Comparison of ENCODE assay signal across 12 cellular contexts in genomic region chr1:25874209-25874608, GRCh38. TPM values are rescaled to one million over a fixed set of nuclear protein-coding genes. Genes with fewer than 3 reads are reported as not detected.
DNase-seq lines count a peak whose midpoint lies in the region; ATAC-seq and TF ChIP-seq lines count a peak whose summit lies in the region.
"Had no signal": no experiment of that assay in that cellular context is flagged by ENCODE, and none has a peak within 500 bp of the region (broad histone marks: within the 10 kb centered on the region; RNA-seq: fewer than 3 reads in every experiment).

No MANE protein-coding gene starts in this region.

- peak overlapping the region in 1 of 2 experiments; percentile 32 for H3K23ac ChIP-seq in mesenchymal stem cell (ENCODE audit: low read length in 2 of 2)

- H3K36me3 ChIP-seq in cardiac muscle cell (no peaks in the 10 kb centered on the region), heart left ventricle (peaks cover 0 to 8% (median 0%) of the 10 kb centered on the region in 9 donors), mesenchymal stem cell (ENCODE audit: control insufficient read depth in 1 of 2, insufficient read depth in 2 of 2, low read depth in 1 of 2, low read length in 2 of 2) (peaks cover 11 to 12% of the 10 kb centered on the region in 2 experiments), transverse colon (no peaks in the 10 kb centered on the region)

- no peak overlapping the region for H3K18ac ChIP-seq in mesenchymal stem cell (ENCODE audit: low read depth in 1 of 2, low read length in 2 of 2)

- H3K4me1 ChIP-seq in cardiac muscle cell (ENCODE audit: low read depth): peaks cover 26% of the 10 kb centered on the region
- H3K4me1 ChIP-seq in heart left ventricle: peaks cover 0 to 43% (median 25%) of the 10 kb centered on the region in 12 donors
- peaks cover 30% of the 10 kb centered on the region for H3K4me1 ChIP-seq in mesenchymal stem cell (ENCODE audit: control insufficient read depth, insufficient read depth, low read depth, low read length)
- peaks cover 15 to 51% (median 38%) of the 10 kb centered on the region in 4 donors for H3K4me1 ChIP-seq in transverse colon

- no peak overlapping the region for H2BK120ac ChIP-seq in mesenchymal stem cell (ENCODE audit: low read depth, low read length)

- no peak overlapping the region for H3K14ac ChIP-seq in mesenchymal stem cell (ENCODE audit: low read length in 2 of 2)

- intact Hi-C loops in heart left ventricle (cut with DNase I) (loop anchor here in 1 of 10 donors (10.0 kb wide), 1 partner anchor 49 kb away; no protein-coding TSS in a partner anchor), MCF 10A (cut with micrococcal nuclease) (loop anchor here (5.0 kb wide), 1 partner anchor 52 kb away; no protein-coding TSS in a partner anchor), transverse colon (cut with DNase I; ENCODE audit: low total_unique reads) (no loop called here)

- DNase-seq in cardiac muscle cell (ENCODE audit: low read depth in 1 of 2, low spot score in 1 of 2) (no peak), heart left ventricle (no peak), MCF 10A (ENCODE audit: unreplicated experiment) (no peak), mesenchymal stem cell (no peak), transverse colon (no peak), NCI-H446 (lab: John Stamatoyannopoulos, UW) (no peak)
- DNase-seq: activated T-cell treated with anti-CD3 and anti-CD28 coated beads, Interleukin-2, amount 50 U/mL, for 4 hours; H9; NCI-H2171 had no signal

- H3K9me3 Mint-ChIP-seq in MCF 10A (ENCODE audit: unreplicated experiment): no peaks in the 10 kb centered on the region
- H3K9me3 Mint-ChIP-seq: activated T-cell treated with anti-CD3 and anti-CD28 coated beads, Interleukin-2, amount 50 U/mL, for 4 hours; H9; nephron had no signal

- no peaks in the 10 kb centered on the region for H3K9me3 ChIP-seq in cardiac muscle cell (ENCODE audit: low read depth)
- H3K9me3 ChIP-seq in heart left ventricle: no peaks in the 10 kb centered on the region
- H3K9me3 ChIP-seq in mesenchymal stem cell (ENCODE audit: control insufficient read depth, low read length): no peaks in the 10 kb centered on the region
- H3K9me3 ChIP-seq in transverse colon: no peaks in the 10 kb centered on the region

- H2BK12ac ChIP-seq in mesenchymal stem cell (ENCODE audit: low read length in 2 of 2): peak overlapping the region in 1 of 2 experiments; percentile 28

- TF ChIP-seq CTCF in cardiac muscle cell (IDR thresholded peaks at IDR 0.05; ENCODE audit: low read depth, low read length) (no peak), heart left ventricle (IDR thresholded peaks at IDR 0.05) (no peak), MCF 10A (IDR thresholded peaks at IDR 0.05; ENCODE audit: unreplicated experiment) (no peak), transverse colon (IDR thresholded peaks at IDR 0.05) (no peak)

- peak overlapping the region; percentile 34 for H4K91ac ChIP-seq in mesenchymal stem cell (ENCODE audit: low read length)

- H3K4me3 ChIP-seq in cardiac muscle cell: no peak overlapping the region
- H3K4me3 ChIP-seq in heart left ventricle: peak overlapping the region in 6 of 12 donors; percentile 52 to 88 (median 74)
- peak overlapping the region in 1 of 2 experiments; percentile 89 for H3K4me3 ChIP-seq in mesenchymal stem cell (ENCODE audit: insufficient read depth in 1 of 2, low read depth in 1 of 2, low read length in 2 of 2)
- peak overlapping the region in 2 of 4 donors; percentile 50 to 62 for H3K4me3 ChIP-seq in transverse colon

- H3K27ac ChIP-seq in cardiac muscle cell (peak overlapping the region; percentile 93), heart left ventricle (peak overlapping the region in 3 of 12 donors; percentile 69 to 90 (median 85)), mesenchymal stem cell (ENCODE audit: low read length, poor library complexity, severe bottlenecking) (no peak overlapping the region), transverse colon (peak overlapping the region in 3 of 4 donors; percentile 73 to 77 (median 75))

- in situ Hi-C loops in transverse colon (cut with MboI; ENCODE audit: low pct_ligation_motif_present in 1 of 4, low pct_unique_long_range_greater_than_20kb in 1 of 4, low sequenced_read_pairs in 3 of 4): no loop called here

- 97 to 100% (median 99%) methylated on average over 3 of the region's 3 CpGs for WGBS in heart left ventricle, 4 donors
- WGBS in mesenchymal stem cell: 93% methylated on average over 3 of the region's 3 CpGs
- WGBS in transverse colon (ENCODE audit: low coverage in 1 of 2), 2 donors: 91% methylated on average over 3 of the region's 3 CpGs; no CpG with 5 or more reads in 1 of the 2 donors

- H4K8ac ChIP-seq in mesenchymal stem cell (ENCODE audit: low read length): peak overlapping the region; percentile 86

- H3K4ac ChIP-seq in mesenchymal stem cell (ENCODE audit: low read depth in 1 of 2, low read length in 2 of 2): no peak overlapping the region

- no peaks in the 10 kb centered on the region for H3K27me3 Mint-ChIP-seq in MCF 10A (ENCODE audit: insufficient read depth, unreplicated experiment)

- TF ChIP-seq EP300 in transverse colon (IDR thresholded peaks at IDR 0.05; ENCODE audit: low read depth): no peak

- CTCF ChIA-PET in MCF 10A (lab: Yijun Ruan, JAX): interaction anchor here (0.6 to 0.8 kb wide), 4 partner anchors 9 to 123 kb away, joined by 3 to 4 read pairs (median 4); partner anchors contain the start of gene PAFAH2

- peak overlapping the region; percentile 88 for H3K9ac ChIP-seq in mesenchymal stem cell (ENCODE audit: low read length)

- no peak overlapping the region for H3K27ac Mint-ChIP-seq in MCF 10A (ENCODE audit: low read depth, unreplicated experiment)

- ATAC-seq in heart left ventricle (no peak), GM21825 (IDR thresholded peaks at IDR 0.05; ENCODE audit: unreplicated experiment) (no peak), GM18867 (IDR thresholded peaks at IDR 0.05; ENCODE audit: unreplicated experiment) (no peak)

- no peak overlapping the region for H2BK15ac ChIP-seq in mesenchymal stem cell (ENCODE audit: low read depth, poor library complexity, severe bottlenecking)

- BruUV-seq in MCF 10A (replicated peaks; lab: Mats Ljungman, UMichigan): no TSS peak

- H2AFZ ChIP-seq in mesenchymal stem cell (ENCODE audit: low read depth, low read length): no peak overlapping the region

- peak overlapping the region; percentile 81 for H3K4me3 Mint-ChIP-seq in MCF 10A (ENCODE audit: unreplicated experiment)

- H2BK5ac ChIP-seq in mesenchymal stem cell (ENCODE audit: low read depth, low read length, poor library complexity, severe bottlenecking): no peak overlapping the region

- peak overlapping the region; percentile 63 for H2AK5ac ChIP-seq in mesenchymal stem cell (ENCODE audit: low read length, severe bottlenecking)

- peaks cover 15% of the 10 kb centered on the region for H3K4me1 Mint-ChIP-seq in MCF 10A (ENCODE audit: insufficient read depth, unreplicated experiment)

- H3K79me1 ChIP-seq in mesenchymal stem cell (replicated peaks; ENCODE audit: low read length, poor library complexity, severe bottlenecking): peaks cover 25% of the 10 kb centered on the region

- TF ChIP-seq POLR2A in heart left ventricle (IDR thresholded peaks at IDR 0.05) (no peak), transverse colon (IDR thresholded peaks at IDR 0.05) (no peak)

- peak overlapping the region; percentile 86 for H3K4me2 ChIP-seq in mesenchymal stem cell (ENCODE audit: low read length, poor library complexity, severe bottlenecking)

- H3K27me3 ChIP-seq in cardiac muscle cell (no peaks in the 10 kb centered on the region), heart left ventricle (no peaks in the 10 kb centered on the region), mesenchymal stem cell (ENCODE audit: control insufficient read depth in 1 of 2, insufficient read depth in 1 of 2, low read length in 2 of 2) (no peaks in the 10 kb centered on the region), transverse colon (no peaks in the 10 kb centered on the region)

- peaks cover 2% of the 10 kb centered on the region for H3K36me3 Mint-ChIP-seq in MCF 10A (ENCODE audit: insufficient read depth, unreplicated experiment)

- POLR2A ChIA-PET in MCF 10A (lab: Yijun Ruan, JAX): interaction anchor here (1.0 to 6.9 kb wide), 7 partner anchors 10 to 54 kb away, joined by 3 to 83 read pairs (median 8); partner anchors contain the start of gene MTFR1L

RNA-seq across cellular contexts. Expression of gene PAQR7, which starts 1.3 kb away (rescaled TPM):
- total RNA-seq in cardiac muscle cell (10.7 and 12.5 TPM in 2 replicates), heart left ventricle (1 to 10 TPM; 1.1 to 5.7 (median 2.1) TPM), MCF 10A (2022) (3.8 and 4.4 TPM in 2 replicates), transverse colon (1 to 10 TPM in 3 of 4 donors, not detected in 1; 2.0 to 2.4 (median 2.4) TPM)
- polyA plus RNA-seq in cardiac muscle cell (2.1 and 3.1 TPM in 2 replicates), heart left ventricle (1 to 10 TPM; 1.3 to 1.7 TPM)
- polyA plus RNA-seq in mesenchymal stem cell (2013, experiment 1 of 2): 10.5 TPM
- polyA plus RNA-seq in mesenchymal stem cell (2013, experiment 2 of 2): 10.0 TPM

RNA-seq across cellular contexts. Expression of gene AUNIP, which starts 15.0 kb away (rescaled TPM):
- total RNA-seq in cardiac muscle cell: 3.0 and 4.4 TPM in 2 replicates
- 4.9 and 5.6 TPM in 2 replicates for polyA plus RNA-seq in cardiac muscle cell
- total RNA-seq in heart left ventricle: 1 to 10 TPM in 1 of 9 donors, under 1 TPM in 2, not detected in 6; 0.25 to 1.5 (median 0.27) TPM
- polyA plus RNA-seq in heart left ventricle: under 1 TPM in 1 of 2 donors, not detected in 1; 0.19 TPM
- total RNA-seq in MCF 10A (2022): 5.2 and 9.4 TPM in 2 replicates
- polyA plus RNA-seq in mesenchymal stem cell (2013, experiment 1 of 2): 0.73 TPM
- 0.89 TPM for polyA plus RNA-seq in mesenchymal stem cell (2013, experiment 2 of 2)
- under 1 TPM in 1 of 4 donors, not detected in 3; 0.41 TPM for total RNA-seq in transverse colon

RNA-seq across cellular contexts. Expression of gene STMN1, which starts 32.0 kb away (rescaled TPM):
- 225 and 572 TPM in 2 replicates for total RNA-seq in cardiac muscle cell
- polyA plus RNA-seq in cardiac muscle cell: 943 and 1,052 TPM in 2 replicates
- total RNA-seq in heart left ventricle: 10 to 100 TPM; 21.1 to 95.2 (median 46.4) TPM
- 10 to 100 TPM; 38.3 to 63.2 TPM for polyA plus RNA-seq in heart left ventricle
- total RNA-seq in MCF 10A (2022): 99.3 and 137 TPM in 2 replicates
- polyA plus RNA-seq in mesenchymal stem cell (2013, experiment 1 of 2): 158 TPM
- 158 TPM for polyA plus RNA-seq in mesenchymal stem cell (2013, experiment 2 of 2)
- 10 to 100 TPM in 3 of 4 donors, 1 to 10 TPM in 1; 6.4 to 24.3 (median 16.5) TPM for total RNA-seq in transverse colon

RNA-seq across cellular contexts. Expression of gene MTFR1L, which starts 54.5 kb away (rescaled TPM):
- total RNA-seq in cardiac muscle cell (158 and 197 TPM in 2 replicates), heart left ventricle (100 to 1,000 TPM; 123 to 319 (median 214) TPM), MCF 10A (2022) (39.3 and 42.2 TPM in 2 replicates), transverse colon (100 to 1,000 TPM in 1 of 4 donors, 10 to 100 TPM in 3; 73.2 to 125 (median 93.6) TPM)
- polyA plus RNA-seq in cardiac muscle cell (251 and 266 TPM in 2 replicates), heart left ventricle (100 to 1,000 TPM; 135 to 146 TPM)
- 49.9 TPM for polyA plus RNA-seq in mesenchymal stem cell (2013, experiment 1 of 2)
- 50.5 TPM for polyA plus RNA-seq in mesenchymal stem cell (2013, experiment 2 of 2)
